Comparison of ENCODE assay signal across 28 cellular contexts in the genomic region with DNA sequence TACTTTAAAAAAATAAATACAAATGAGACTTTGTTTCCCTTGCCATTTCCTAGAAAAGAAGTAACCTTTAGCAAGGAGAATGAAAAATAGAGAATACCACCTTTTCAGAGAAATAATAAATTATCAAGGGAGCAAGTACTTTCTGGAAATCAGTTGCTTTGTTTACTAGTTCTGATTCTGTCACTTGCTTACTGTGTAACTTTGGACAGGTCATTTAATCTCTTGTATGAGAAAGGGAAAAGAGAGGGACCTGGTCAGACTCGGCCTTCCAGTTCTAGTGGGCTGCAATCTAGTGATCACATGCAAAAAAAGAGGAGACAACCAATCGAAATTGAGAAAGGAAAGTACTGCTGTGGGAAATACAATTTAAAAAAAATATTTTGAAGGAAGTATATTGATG.
"Had no signal": no experiment of that assay in that cellular context is flagged by ENCODE, and none has a peak within 500 bp of the region (broad histone marks: within the 10 kb centered on the region; RNA-seq: fewer than 3 reads in every experiment).

No MANE protein-coding gene starts in this region.

- H3K27me3 ChIP-seq: brain microvascular endothelial cell, dorsolateral prefrontal cortex, esophagus muscularis mucosa, gastroesophageal sphincter had no signal

- H3K27ac ChIP-seq: brain microvascular endothelial cell, coronary artery, dorsolateral prefrontal cortex, esophagus muscularis mucosa, gastroesophageal sphincter had no signal

- H3K9me3 Mint-ChIP-seq: activated CD4-positive, alpha-beta memory T cell treated with anti-CD3 and anti-CD28 coated beads, Interleukin-2, amount 10 ng/mL, durations not matched to agents 7 days and 5 days; activated CD4-positive, alpha-beta T cell treated with anti-CD3 and anti-CD28 coated beads, Interleukin-2, amount 10 ng/mL, durations not matched to agents 7 days and 5 days; activated T-cell treated with anti-CD3 and anti-CD28 coated beads, Interleukin-2, amount 50 U/mL, for 24 hours; activated T-cell treated with anti-CD3 and anti-CD28 coated beads, Interleukin-2, amount 50 U/mL, for 72 hours; dendritic cell treated with granulocyte-macrophage colony-stimulating factor and Interleukin-4, amounts not matched to agents 40 ng/mL and 50 ng/mL, for 4 days had no signal

- H3K27me3 Mint-ChIP-seq: activated CD4-positive, alpha-beta memory T cell treated with anti-CD3 and anti-CD28 coated beads, Interleukin-2, amount 10 ng/mL, durations not matched to agents 7 days and 5 days; activated CD4-positive, alpha-beta T cell treated with anti-CD3 and anti-CD28 coated beads, Interleukin-2, amount 10 ng/mL, durations not matched to agents 7 days and 5 days; activated naive CD8-positive, alpha-beta T cell; activated T-cell treated with anti-CD3 and anti-CD28 coated beads, Interleukin-2, amount 50 U/mL, for 24 hours; central memory CD8-positive, alpha-beta T cell; dendritic cell treated with granulocyte-macrophage colony-stimulating factor and Interleukin-4, amounts not matched to agents 40 ng/mL and 50 ng/mL, for 4 days had no signal

- H3K4me3 Mint-ChIP-seq: activated CD4-positive, alpha-beta memory T cell treated with anti-CD3 and anti-CD28 coated beads, Interleukin-2, amount 10 ng/mL, durations not matched to agents 7 days and 5 days; activated CD4-positive, alpha-beta T cell treated with anti-CD3 and anti-CD28 coated beads, Interleukin-2, amount 10 ng/mL, durations not matched to agents 7 days and 5 days; activated naive CD8-positive, alpha-beta T cell; activated T-cell treated with anti-CD3 and anti-CD28 coated beads, Interleukin-2, amount 50 U/mL, for 24 hours; activated T-cell treated with anti-CD3 and anti-CD28 coated beads, Interleukin-2, amount 50 U/mL, for 72 hours; central memory CD8-positive, alpha-beta T cell; dendritic cell treated with granulocyte-macrophage colony-stimulating factor and Interleukin-4, amounts not matched to agents 40 ng/mL and 50 ng/mL, for 4 days had no signal

- H3K4me1 Mint-ChIP-seq: activated CD4-positive, alpha-beta memory T cell treated with anti-CD3 and anti-CD28 coated beads, Interleukin-2, amount 10 ng/mL, durations not matched to agents 7 days and 5 days; activated CD4-positive, alpha-beta T cell treated with anti-CD3 and anti-CD28 coated beads, Interleukin-2, amount 10 ng/mL, durations not matched to agents 7 days and 5 days; central memory CD8-positive, alpha-beta T cell had no signal

- DNase-seq: activated CD4-positive, alpha-beta memory T cell treated with anti-CD3 and anti-CD28 coated beads, Interleukin-2, amount 10 ng/mL, durations not matched to agents 7 days and 5 days; activated CD4-positive, alpha-beta T cell treated with anti-CD3 and anti-CD28 coated beads for 1 hour; activated CD4-positive, alpha-beta T cell treated with anti-CD3 and anti-CD28 coated beads for 4 hours; activated CD4-positive, alpha-beta T cell treated with anti-CD3 and anti-CD28 coated beads, Interleukin-2, amount 10 ng/mL, durations not matched to agents 7 days and 5 days; activated CD4-positive, alpha-beta T cell treated with anti-CD3 and anti-CD28 coated beads, Interleukin-2, amount 50 U/mL, for 4 hours; activated CD8-positive, alpha-beta memory T cell treated with anti-CD3 and anti-CD28 coated beads, Interleukin-2, amount 50 U/mL, for 48 hours; activated gamma-delta T cell; activated naive CD4-positive, alpha-beta T cell; activated naive CD4-positive, alpha-beta T cell treated with anti-CD3 and anti-CD28 coated beads, Interleukin-2, amount 50 U/mL, for 16 hours; activated T-cell treated with anti-CD3 and anti-CD28 coated beads for 4 hours; activated T-cell treated with anti-CD3 and anti-CD28 coated beads, Interleukin-2, amount 50 U/mL, for 24 hours; activated T-cell treated with anti-CD3 and anti-CD28 coated beads, Interleukin-2, amount 50 U/mL, for 72 hours; amniotic stem cell; anterior cingulate cortex; brain microvascular endothelial cell; dorsolateral prefrontal cortex; effector memory CD4-positive, alpha-beta T cell; erythroblast; foreskin melanocyte; T-helper 2 cell had no signal

- H3K36me3 ChIP-seq: brain microvascular endothelial cell had no signal

- H3K4me3 ChIP-seq: coronary artery, dorsolateral prefrontal cortex, esophagus muscularis mucosa, gastroesophageal sphincter had no signal

- H3K27ac Mint-ChIP-seq: activated CD4-positive, alpha-beta memory T cell treated with anti-CD3 and anti-CD28 coated beads, Interleukin-2, amount 10 ng/mL, durations not matched to agents 7 days and 5 days; activated CD4-positive, alpha-beta T cell treated with anti-CD3 and anti-CD28 coated beads, Interleukin-2, amount 10 ng/mL, durations not matched to agents 7 days and 5 days; activated naive CD8-positive, alpha-beta T cell; activated T-cell treated with anti-CD3 and anti-CD28 coated beads, Interleukin-2, amount 50 U/mL, for 24 hours; dendritic cell treated with granulocyte-macrophage colony-stimulating factor and Interleukin-4, amounts not matched to agents 40 ng/mL and 50 ng/mL, for 4 days had no signal

- H3K9me3 ChIP-seq: esophagus muscularis mucosa, gastroesophageal sphincter had no signal

- FAIRE-seq: astrocyte, bronchial epithelial cell had no signal
